ENCODE assay signal across 29 cellular contexts in the genomic region with DNA sequence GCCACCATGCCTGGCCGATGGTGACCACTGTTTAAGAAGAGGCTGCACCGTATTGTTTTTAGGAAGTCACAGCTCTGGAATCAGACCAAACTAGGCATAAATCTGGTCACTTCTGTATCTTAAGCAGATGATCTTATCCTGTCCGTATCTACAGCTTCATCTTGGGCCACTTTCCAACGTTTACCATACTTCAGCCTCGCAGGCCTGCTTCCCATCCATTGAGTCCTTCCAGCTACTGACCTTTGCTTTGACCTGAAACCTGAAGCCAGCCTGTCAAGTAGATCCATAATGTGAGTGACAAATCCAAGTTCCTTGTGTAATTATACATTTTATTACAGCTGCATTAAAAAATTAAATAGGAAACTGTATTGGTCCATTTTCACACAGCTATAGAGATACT.
"Had no signal": no experiment of that assay in that cellular context is flagged by ENCODE, and none has a peak within 500 bp of the region (broad histone marks: within the 10 kb centered on the region; RNA-seq: fewer than 3 reads in every experiment).

No MANE protein-coding gene starts in this region.

- H3K4me3 ChIP-seq: esophagus muscularis mucosa, gastrocnemius medialis, heart left ventricle had no signal

- DNase-seq: activated B cell treated with CpG ODN at 0.5 μM for 24 hours; activated CD4-positive, alpha-beta T cell treated with anti-CD3 and anti-CD28 coated beads for 48 hours; activated CD4-positive, alpha-beta T cell treated with anti-CD3 and anti-CD28 coated beads, Interleukin-2, amount 50 U/mL, for 1 hour; activated CD4-positive, alpha-beta T cell treated with anti-CD3 and anti-CD28 coated beads, Interleukin-2, amount 50 U/mL, for 48 hours; activated CD8-positive, alpha-beta memory T cell treated with anti-CD3 and anti-CD28 coated beads for 24 hours; activated CD8-positive, alpha-beta T cell treated with anti-CD3 and anti-CD28 coated beads for 36 hours; activated effector memory CD4-positive, alpha-beta T cell treated with Interleukin-2 at 50 U/mL for 16 hours; activated gamma-delta T cell treated with Interleukin-2 at 50 U/mL for 16 hours; activated naive CD4-positive, alpha-beta T cell treated with anti-CD3 and anti-CD28 coated beads, Interleukin-2, amount 50 U/mL, for 16 hours; activated naive CD4-positive, alpha-beta T cell treated with Interleukin-2 at 50 U/mL for 16 hours; activated T-cell treated with anti-CD3 and anti-CD28 coated beads, Interleukin-2, amount 50 U/mL, for 4 hours; amniotic stem cell; anterior cingulate cortex; brain microvascular endothelial cell; caudate nucleus; cortex of kidney; dermis blood vessel endothelial cell; effector CD4-positive, alpha-beta T cell; effector memory CD8-positive, alpha-beta T cell; erythroblast; foreskin keratinocyte; gastrocnemius medialis; glutamatergic neuron; heart left ventricle; T1000; WERI-Rb-1 had no signal

- H3K36me3 ChIP-seq: brain microvascular endothelial cell, esophagus muscularis mucosa, gastrocnemius medialis, heart left ventricle, WERI-Rb-1 had no signal

- FAIRE-seq: astrocyte, colon had no signal

- H3K27me3 ChIP-seq: brain microvascular endothelial cell, esophagus muscularis mucosa, foreskin keratinocyte, gastrocnemius medialis, heart left ventricle had no signal

- H3K4me1 ChIP-seq: esophagus muscularis mucosa, gastrocnemius medialis, heart left ventricle had no signal

- H3K9me3 ChIP-seq: esophagus muscularis mucosa, gastrocnemius medialis, heart left ventricle had no signal

- H3K27ac ChIP-seq: brain microvascular endothelial cell, esophagus muscularis mucosa, foreskin keratinocyte, gastrocnemius medialis, heart left ventricle, WERI-Rb-1 had no signal
